In the genomic region with DNA sequence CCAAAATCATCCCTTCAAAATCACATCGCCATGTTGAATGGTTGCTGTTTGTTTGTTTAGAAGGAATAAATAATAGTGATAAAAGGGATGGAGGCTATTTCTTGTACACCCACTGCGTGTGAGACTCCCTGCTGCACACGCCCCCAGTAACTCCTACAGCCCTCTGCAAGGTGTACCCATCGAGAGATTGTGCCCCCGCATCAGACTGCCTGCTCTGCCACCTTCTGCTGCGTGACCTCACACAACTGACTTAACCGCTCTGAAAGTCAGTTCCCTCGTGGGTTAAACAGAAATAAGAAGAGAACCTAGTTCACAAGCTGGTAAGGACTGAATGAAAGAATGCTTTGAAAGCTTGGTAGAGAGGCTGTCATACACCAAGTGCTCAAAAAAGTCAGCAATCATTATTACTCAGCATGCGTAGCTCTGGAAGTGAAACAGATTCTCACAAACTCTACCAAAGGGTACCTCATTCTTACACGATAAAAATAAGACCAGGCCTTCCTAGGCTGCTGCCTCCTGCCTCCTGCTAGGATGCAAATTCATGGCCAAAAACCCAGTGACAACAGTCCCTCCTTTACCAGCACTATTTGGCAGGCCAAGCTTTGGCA, we compare ENCODE assay signal across 9 cellular contexts.
DNase-seq lines count a peak whose midpoint lies in the region; ATAC-seq and TF ChIP-seq lines count a peak whose summit lies in the region.
"Had no signal": no experiment of that assay in that cellular context is flagged by ENCODE, and none has a peak within 500 bp of the region (broad histone marks: within the 10 kb centered on the region; RNA-seq: fewer than 3 reads in every experiment).

No MANE protein-coding gene starts in this region.

- 69 to 77% (median 75%) methylated on average over 10 of the region's 10 CpGs for WGBS in ovary, 3 donors

- TF ChIP-seq POLR2A in ovary (IDR thresholded peaks at IDR 0.05): no peak

- no peak for TF ChIP-seq EP300 in ovary (IDR thresholded peaks at IDR 0.05)

- DNase-seq in RWPE1 (ENCODE audit: low spot score) (no peak), left lung (no peak), ovary (no peak), germinal center (ENCODE audit: low spot score) (no peak), putamen (ENCODE audit: low spot score) (no peak)
- DNase-seq in activated CD4-positive, alpha-beta memory T cell treated with anti-CD3 and anti-CD28 coated beads for 36 hours: no peak

- H3K27ac ChIP-seq in RWPE1: peak overlapping the region; percentile 54
- no peak overlapping the region for H3K27ac ChIP-seq in left lung
- H3K27ac ChIP-seq in ovary: peak overlapping the region in 1 of 2 donors; percentile 51

- H3K27ac Mint-ChIP-seq in activated CD4-positive, alpha-beta memory T cell treated with anti-CD3 and anti-CD28 coated beads for 36 hours: no peak overlapping the region
- H3K27ac Mint-ChIP-seq: dendritic cell treated with granulocyte-macrophage colony-stimulating factor and Interleukin-4, amounts not matched to agents 40 ng/mL and 50 ng/mL, for 4 days had no signal

- H3K27me3 ChIP-seq in left lung: no peaks in the 10 kb centered on the region
- H3K27me3 ChIP-seq in ovary: no peaks in the 10 kb centered on the region

- CTCF ChIA-PET in RWPE1 (lab: Yijun Ruan, JAX): no interaction called here
- CTCF ChIA-PET in activated CD4-positive, alpha-beta memory T cell treated with anti-CD3 and anti-CD28 coated beads for 36 hours (lab: Charles Lee): no interaction called here

- peak; percentile 62 for ATAC-seq in GM18508 (IDR thresholded peaks at IDR 0.05; ENCODE audit: insufficient read depth, unreplicated experiment)
- ATAC-seq in HG02588 (IDR thresholded peaks at IDR 0.05; ENCODE audit: unreplicated experiment): peak; percentile 50
- ATAC-seq in left lung: peak; percentile 13

- H3K9me3 Mint-ChIP-seq in activated CD4-positive, alpha-beta memory T cell treated with anti-CD3 and anti-CD28 coated beads for 36 hours: no peaks in the 10 kb centered on the region
- H3K9me3 Mint-ChIP-seq: dendritic cell treated with granulocyte-macrophage colony-stimulating factor and Interleukin-4, amounts not matched to agents 40 ng/mL and 50 ng/mL, for 4 days had no signal

- POLR2A ChIA-PET in RWPE1 (lab: Yijun Ruan, JAX; ENCODE audit: low non-redundant PET): no interaction called here
- POLR2A ChIA-PET in activated CD4-positive, alpha-beta memory T cell treated with anti-CD3 and anti-CD28 coated beads for 36 hours (lab: Charles Lee): no interaction called here

- H3K4me1 Mint-ChIP-seq in activated CD4-positive, alpha-beta memory T cell treated with anti-CD3 and anti-CD28 coated beads for 36 hours (ENCODE audit: low read depth): no peaks in the 10 kb centered on the region

- H3K36me3 Mint-ChIP-seq in activated CD4-positive, alpha-beta memory T cell treated with anti-CD3 and anti-CD28 coated beads for 36 hours: no peaks in the 10 kb centered on the region

- H3K4me3 ChIP-seq in left lung: no peak overlapping the region
- H3K4me3 ChIP-seq in ovary: no peak overlapping the region

- H3K9me3 ChIP-seq in left lung: no peaks in the 10 kb centered on the region
- H3K9me3 ChIP-seq in ovary: no peaks in the 10 kb centered on the region

- no peak overlapping the region for H3K4me3 Mint-ChIP-seq in activated CD4-positive, alpha-beta memory T cell treated with anti-CD3 and anti-CD28 coated beads for 36 hours
- H3K4me3 Mint-ChIP-seq: dendritic cell treated with granulocyte-macrophage colony-stimulating factor and Interleukin-4, amounts not matched to agents 40 ng/mL and 50 ng/mL, for 4 days had no signal

- H3K36me3 ChIP-seq in left lung (no peaks in the 10 kb centered on the region), ovary (no peaks in the 10 kb centered on the region)

- H3K27me3 Mint-ChIP-seq in activated CD4-positive, alpha-beta memory T cell treated with anti-CD3 and anti-CD28 coated beads for 36 hours: peaks cover 2% of the 10 kb centered on the region
- H3K27me3 Mint-ChIP-seq: dendritic cell treated with granulocyte-macrophage colony-stimulating factor and Interleukin-4, amounts not matched to agents 40 ng/mL and 50 ng/mL, for 4 days had no signal

- TF ChIP-seq CTCF in RWPE1 (conservative IDR thresholded peaks at IDR 0.05; ENCODE audit: low read depth) (no peak), left lung (IDR thresholded peaks at IDR 0.05) (no peak), ovary (IDR thresholded peaks at IDR 0.05) (no peak)

- intact Hi-C loops in left lung (cut with DNase I) (no loop called here), ovary (cut with DNase I) (loop anchor here in 1 of 4 donors (10.0 kb wide), 1 partner anchor 145 kb away; a partner anchor contains a TSS)
- intact Hi-C loops in activated CD4-positive, alpha-beta memory T cell treated with anti-CD3 and anti-CD28 coated beads for 36 hours (cut with micrococcal nuclease): no loop called here

- peaks cover 6 to 11% of the 10 kb centered on the region in 2 donors for H3K4me1 ChIP-seq in left lung
- H3K4me1 ChIP-seq in ovary (ENCODE audit: insufficient read depth): peaks cover 20% of the 10 kb centered on the region
